9 cellular contexts compared by ENCODE assay signal in genomic region chr3:182925330-182925943, GRCh38. TPM values are rescaled to one million over a fixed set of nuclear protein-coding genes. Genes with fewer than 3 reads are reported as not detected.
A peak's percentile ranks its signal among the peaks of the same experiment; 100 is the strongest.
DNase-seq lines count a peak whose midpoint lies in the region; ATAC-seq, FAIRE-seq and TF ChIP-seq lines count a peak whose summit lies in the region.
"Had no signal": no experiment of that assay in that cellular context is flagged by ENCODE, and none has a peak within 500 bp of the region (broad histone marks: within the 10 kb centered on the region; RNA-seq: fewer than 3 reads in every experiment).

No MANE protein-coding gene starts in this region.

- H4K20me1 ChIP-seq in astrocyte (ENCODE audit: insufficient read depth, low read length): no peaks in the 10 kb centered on the region

- no peak overlapping the region for H3K4me3 ChIP-seq in astrocyte (ENCODE audit: insufficient read depth, low read depth, low read length)

- no peaks in the 10 kb centered on the region for H3K9me3 Mint-ChIP-seq in natural killer cell treated with Interleukin-12 subunit alpha and Interleukin-12 subunit beta and Interleukin-15 and Interleukin-18, amount 100 ng/mL, for 72 hours
- H3K9me3 Mint-ChIP-seq in natural killer cell (no peaks in the 10 kb centered on the region), astrocyte (ENCODE audit: unreplicated experiment) (no peaks in the 10 kb centered on the region)

- DNase-seq in natural killer cell treated with Interleukin-12 subunit alpha and Interleukin-12 subunit beta and Interleukin-15 and Interleukin-18, amount 100 ng/mL, for 72 hours (ENCODE audit: low spot score): no peak
- DNase-seq in natural killer cell (no peak), astrocyte (ENCODE audit: low read depth) (peak; percentile 28), DMS53 treated with DMSO at 0.1 percent for 48 hours (lab: John Stamatoyannopoulos, UW; ENCODE audit: unreplicated experiment) (no peak), Kasumi-1 (lab: John Stamatoyannopoulos, UW) (no peak), SW480 (ENCODE audit: low spot score) (no peak)
- DNase-seq in activated CD4-positive, alpha-beta T cell treated with anti-CD3 and anti-CD28 coated beads, Interleukin-2, amount 50 U/mL, for 48 hours: no peak
- DNase-seq: cerebellar nuclear complex had no signal

- H3K27me3 Mint-ChIP-seq in natural killer cell treated with Interleukin-12 subunit alpha and Interleukin-12 subunit beta and Interleukin-15 and Interleukin-18, amount 100 ng/mL, for 72 hours: no peaks in the 10 kb centered on the region
- H3K27me3 Mint-ChIP-seq in natural killer cell (ENCODE audit: low read depth in 2 of 2) (no peaks in the 10 kb centered on the region), astrocyte (ENCODE audit: low read depth, unreplicated experiment) (no peaks in the 10 kb centered on the region)

- ATAC-seq in natural killer cell treated with Interleukin-12 subunit alpha and Interleukin-12 subunit beta and Interleukin-15 and Interleukin-18, amount 100 ng/mL, for 72 hours: no peak
- ATAC-seq in natural killer cell: no peak
- ATAC-seq in HG03039 (IDR thresholded peaks at IDR 0.05; ENCODE audit: unreplicated experiment): peak; percentile 81

- no peak for TF ChIP-seq CTCF in natural killer cell (IDR thresholded peaks at IDR 0.05)
- TF ChIP-seq CTCF in astrocyte (IDR thresholded peaks at IDR 0.05; ENCODE audit: insufficient read depth, low read depth, low read length): no peak

- no peaks in the 10 kb centered on the region for H3K79me2 ChIP-seq in astrocyte (ENCODE audit: insufficient read depth, low read length)

- H3K9me3 ChIP-seq in astrocyte (ENCODE audit: insufficient read depth, low read depth, low read length): no peaks in the 10 kb centered on the region

- intact Hi-C loops in natural killer cell (cut with micrococcal nuclease): no loop called here

- no peak overlapping the region for H3K4me2 ChIP-seq in astrocyte (ENCODE audit: low read length)

- H3K27ac ChIP-seq in astrocyte (ENCODE audit: low read depth, low read length): no peak overlapping the region

- H3K4me3 Mint-ChIP-seq in natural killer cell treated with Interleukin-12 subunit alpha and Interleukin-12 subunit beta and Interleukin-15 and Interleukin-18, amount 100 ng/mL, for 72 hours: no peak overlapping the region
- H3K4me3 Mint-ChIP-seq in natural killer cell (no peak overlapping the region), astrocyte (ENCODE audit: unreplicated experiment) (no peak overlapping the region)

- H3K9ac ChIP-seq in astrocyte (ENCODE audit: low read length): no peak overlapping the region

- FAIRE-seq in astrocyte (lab: Jason Lieb, UNC): no peak

- H3K4me1 ChIP-seq in astrocyte (ENCODE audit: insufficient read depth, low read length): no peaks in the 10 kb centered on the region

- H3K36me3 Mint-ChIP-seq in natural killer cell treated with Interleukin-12 subunit alpha and Interleukin-12 subunit beta and Interleukin-15 and Interleukin-18, amount 100 ng/mL, for 72 hours: peaks cover 5% of the 10 kb centered on the region
- H3K36me3 Mint-ChIP-seq in natural killer cell (peaks cover 8% of the 10 kb centered on the region), astrocyte (ENCODE audit: low read depth, unreplicated experiment) (peaks cover 3% of the 10 kb centered on the region)

- H2AFZ ChIP-seq in astrocyte (ENCODE audit: low read depth, low read length): no peak overlapping the region

- H3K36me3 ChIP-seq in astrocyte (ENCODE audit: insufficient read depth, low read length): no peaks in the 10 kb centered on the region

- H3K4me1 Mint-ChIP-seq in natural killer cell treated with Interleukin-12 subunit alpha and Interleukin-12 subunit beta and Interleukin-15 and Interleukin-18, amount 100 ng/mL, for 72 hours (ENCODE audit: low read depth in 2 of 2): peaks cover 22 to 23% of the 10 kb centered on the region in 2 donors
- H3K4me1 Mint-ChIP-seq in natural killer cell (peaks cover 23 to 25% of the 10 kb centered on the region in 2 donors), astrocyte (ENCODE audit: low read depth, unreplicated experiment) (peaks cover 18% of the 10 kb centered on the region)

- H3K27me3 ChIP-seq in astrocyte (ENCODE audit: insufficient read depth, low read length): no peaks in the 10 kb centered on the region

- peak overlapping the region; percentile 15 to 29 for H3K27ac Mint-ChIP-seq in natural killer cell treated with Interleukin-12 subunit alpha and Interleukin-12 subunit beta and Interleukin-15 and Interleukin-18, amount 100 ng/mL, for 72 hours
- peak overlapping the region in 1 of 2 donors; percentile 1 for H3K27ac Mint-ChIP-seq in natural killer cell
- no peak overlapping the region for H3K27ac Mint-ChIP-seq in astrocyte (ENCODE audit: unreplicated experiment)

RNA-seq across cellular contexts. Expression of gene DCUN1D1, which starts 54.9 kb away (rescaled TPM):
- 10 to 100 TPM; 49.6 to 55.9 TPM for total RNA-seq in natural killer cell treated with Interleukin-12 subunit alpha and Interleukin-12 subunit beta and Interleukin-15 and Interleukin-18, amount 100 ng/mL, for 72 hours
- total RNA-seq in natural killer cell: 10 to 100 TPM; 46.5 to 62.0 (median 51.7) TPM
- 49.0 and 50.2 TPM in 2 replicates for total RNA-seq in astrocyte
